ENCODE assay signal across 13 cellular contexts in the genomic region with DNA sequence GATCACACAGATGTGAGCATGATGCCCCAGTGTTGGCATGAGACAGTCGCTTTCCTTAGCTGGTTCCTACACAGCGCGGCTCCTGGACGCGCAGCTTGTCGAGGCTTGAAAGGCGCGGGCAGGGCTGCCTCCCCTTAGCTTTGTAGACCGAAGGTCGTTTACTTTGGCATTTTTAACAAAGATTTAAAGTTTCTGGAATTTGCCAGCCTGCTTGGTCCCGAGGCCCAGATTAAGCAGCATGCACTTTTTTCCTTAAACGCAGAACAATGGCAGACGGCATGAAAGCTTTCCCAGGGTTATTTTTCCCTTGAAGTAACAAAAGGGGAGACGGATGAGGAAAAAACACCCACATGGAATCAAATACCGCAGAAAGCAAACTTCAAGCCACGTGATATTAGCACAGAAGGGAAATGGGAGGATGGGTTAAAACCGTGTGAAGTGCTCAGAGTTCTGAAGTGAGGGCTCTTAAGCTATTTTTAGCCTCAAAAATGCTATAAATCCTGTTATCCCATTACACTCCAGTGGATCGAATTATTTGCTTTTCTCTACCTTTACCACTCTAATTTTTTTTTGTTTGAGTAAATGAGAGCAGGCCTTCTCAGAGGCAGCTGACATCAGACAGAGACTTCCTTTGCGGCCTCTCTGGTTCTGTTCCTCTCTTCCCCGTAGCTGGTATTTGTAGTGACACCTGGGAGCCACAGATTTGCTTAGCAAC. TPM values are rescaled to one million over a fixed set of nuclear protein-coding genes. Genes with fewer than 3 reads are reported as not detected.
DNase-seq lines count a peak whose midpoint lies in the region; ATAC-seq lines count a peak whose summit lies in the region.
"Had no signal": no experiment of that assay in that cellular context is flagged by ENCODE, and none has a peak within 500 bp of the region (broad histone marks: within the 10 kb centered on the region; RNA-seq: fewer than 3 reads in every experiment).

No MANE protein-coding gene starts in this region.

- peak overlapping the region; percentile 41 for H3K27ac ChIP-seq in urinary bladder (ENCODE audit: low read depth)
- H3K27ac ChIP-seq: BLaER1, sigmoid colon had no signal

- H3K9me3 Mint-ChIP-seq in activated T-helper 2 cell treated with anti-CD3 and anti-CD28 coated beads, Interferon-gamma antibody, Interleukin-2, Interleukin-4, amounts not matched to agents 10 μg/mL and 5 μg/mL and 100 μg/mL, durations not matched to agents 14 hours and 24 hours and 36 hours, result no peaks in the 10 kb centered on the region
- H3K9me3 Mint-ChIP-seq: activated T-helper 1 cell treated with anti-CD3 and anti-CD28 coated beads, Interleukin-12 subunit alpha, Interleukin-12 subunit beta, Interleukin-2, Interleukin-4 antibody, amounts not matched to agents 30 ng/mL and 10 ng/mL and 1 ng/mL, durations not matched to agents 14 hours and 24 hours and 36 hours had no signal

- H3K27ac Mint-ChIP-seq in activated T-helper 2 cell treated with anti-CD3 and anti-CD28 coated beads, Interferon-gamma antibody, Interleukin-2, Interleukin-4, amounts not matched to agents 10 μg/mL and 5 μg/mL and 100 μg/mL, durations not matched to agents 14 hours and 24 hours and 36 hours, result peak overlapping the region; percentile 48
- H3K27ac Mint-ChIP-seq: activated T-helper 1 cell treated with anti-CD3 and anti-CD28 coated beads, Interleukin-12 subunit alpha, Interleukin-12 subunit beta, Interleukin-2, Interleukin-4 antibody, amounts not matched to agents 30 ng/mL and 10 ng/mL and 1 ng/mL, durations not matched to agents 14 hours and 24 hours and 36 hours had no signal

- no peaks in the 10 kb centered on the region for H3K27me3 Mint-ChIP-seq in activated T-helper 2 cell treated with anti-CD3 and anti-CD28 coated beads, Interferon-gamma antibody, Interleukin-2, Interleukin-4, amounts not matched to agents 10 μg/mL and 5 μg/mL and 100 μg/mL, durations not matched to agents 14 hours and 24 hours and 36 hours (ENCODE audit: low read depth)

- H3K36me3 ChIP-seq in urinary bladder (ENCODE audit: insufficient read depth), result no peaks in the 10 kb centered on the region
- H3K36me3 ChIP-seq: BLaER1, sigmoid colon had no signal

- no peak overlapping the region for H3K4me3 Mint-ChIP-seq in activated T-helper 2 cell treated with anti-CD3 and anti-CD28 coated beads, Interferon-gamma antibody, Interleukin-2, Interleukin-4, amounts not matched to agents 10 μg/mL and 5 μg/mL and 100 μg/mL, durations not matched to agents 14 hours and 24 hours and 36 hours (ENCODE audit: low read depth)
- H3K4me3 Mint-ChIP-seq: activated T-helper 1 cell treated with anti-CD3 and anti-CD28 coated beads, Interleukin-12 subunit alpha, Interleukin-12 subunit beta, Interleukin-2, Interleukin-4 antibody, amounts not matched to agents 30 ng/mL and 10 ng/mL and 1 ng/mL, durations not matched to agents 14 hours and 24 hours and 36 hours had no signal

- no peak overlapping the region for H3K4me3 ChIP-seq in urinary bladder (ENCODE audit: low read depth, low read length)
- H3K4me3 ChIP-seq: BLaER1, sigmoid colon had no signal

- DNase-seq in left cardiac atrium (peak; percentile 42), left ventricle myocardium superior (no peak), left lobe of liver (ENCODE audit: low spot score) (peak; percentile 71), NOMO-1 treated with DMSO at 0.1 percent for 48 hours (lab: John Stamatoyannopoulos, UW; ENCODE audit: unreplicated experiment) (no peak)
- DNase-seq in activated T-helper 2 cell treated with anti-CD3 and anti-CD28 coated beads, Interferon-gamma antibody, Interleukin-2, Interleukin-4, amounts not matched to agents 10 μg/mL and 5 μg/mL and 100 μg/mL, durations not matched to agents 14 hours and 24 hours and 36 hours (ENCODE audit: low spot score), result no peak
- no peak for DNase-seq in stimulated activated CD4-positive, alpha-beta T cell treated with anti-CD3 and anti-CD28 coated beads, Interleukin-4, amount 100 ng/mL, for 1 hour
- DNase-seq: NCI-H82, sigmoid colon, T1000 had no signal

- intact Hi-C loops in left cardiac atrium (cut with DNase I) (no loop called here), left ventricle myocardium superior (cut with micrococcal nuclease) (no loop called here)
- intact Hi-C loops in activated T-helper 2 cell treated with anti-CD3 and anti-CD28 coated beads, Interferon-gamma antibody, Interleukin-2, Interleukin-4, amounts not matched to agents 10 μg/mL and 5 μg/mL and 100 μg/mL, durations not matched to agents 14 hours and 24 hours and 36 hours (cut with micrococcal nuclease), result no loop called here

- ATAC-seq in left cardiac atrium (peak; percentile 17 to 28), left ventricle myocardium superior (no peak), left lobe of liver (peak; percentile 78), GM18511 (IDR thresholded peaks at IDR 0.05; ENCODE audit: unreplicated experiment) (no peak)

- WGBS in urinary bladder, result 71% methylated on average over 20 of the region's 20 CpGs

- H3K36me3 Mint-ChIP-seq in activated T-helper 2 cell treated with anti-CD3 and anti-CD28 coated beads, Interferon-gamma antibody, Interleukin-2, Interleukin-4, amounts not matched to agents 10 μg/mL and 5 μg/mL and 100 μg/mL, durations not matched to agents 14 hours and 24 hours and 36 hours (ENCODE audit: low read depth), result no peaks in the 10 kb centered on the region

- H3K4me1 Mint-ChIP-seq in activated T-helper 2 cell treated with anti-CD3 and anti-CD28 coated beads, Interferon-gamma antibody, Interleukin-2, Interleukin-4, amounts not matched to agents 10 μg/mL and 5 μg/mL and 100 μg/mL, durations not matched to agents 14 hours and 24 hours and 36 hours (ENCODE audit: low read depth), result peaks cover 16% of the 10 kb centered on the region

- peaks cover 2% of the 10 kb centered on the region for H3K4me1 ChIP-seq in urinary bladder (ENCODE audit: insufficient read depth)

RNA-seq across cellular contexts. Expression of a gene that starts 55.7 kb away (rescaled TPM):
- total RNA-seq in left cardiac atrium (10 to 100 TPM; 33.8 to 51.2 TPM), left ventricle myocardium superior (40.9 TPM), left lobe of liver (23.9 TPM), urinary bladder (11.8 TPM)
- total RNA-seq in activated T-helper 2 cell treated with anti-CD3 and anti-CD28 coated beads, Interferon-gamma antibody, Interleukin-2, Interleukin-4, amounts not matched to agents 10 μg/mL and 5 μg/mL and 100 μg/mL, durations not matched to agents 14 hours and 24 hours and 36 hours, result 4.2 and 5.6 TPM in 2 replicates
- polyA plus RNA-seq in urinary bladder, result 35.0 TPM

Comparison
In these comparisons a context has a peak if more than half of its experiments do, and no peak if none do; other contexts are left out.
1. ATAC-seq: peak in left cardiac atrium (2 of 2) and left lobe of liver (single experiment); none in left ventricle myocardium superior (single experiment) and GM18511 (single experiment).
2. DNase-seq: peak in left cardiac atrium (single experiment) and left lobe of liver (single experiment); none in left ventricle myocardium superior (single experiment), activated T-helper 2 cell treated with anti-CD3 and anti-CD28 coated beads, Interferon-gamma antibody, Interleukin-2, Interleukin-4, amounts not matched to agents 10 μg/mL and 5 μg/mL and 100 μg/mL, durations not matched to agents 14 hours and 24 hours and 36 hours (single experiment), NOMO-1 treated with DMSO at 0.1 percent for 48 hours (single experiment) and stimulated activated CD4-positive, alpha-beta T cell treated with anti-CD3 and anti-CD28 coated beads, Interleukin-4, amount 100 ng/mL, for 1 hour (single experiment).